ENCODE assay signal across 28 cellular contexts in the genomic region with DNA sequence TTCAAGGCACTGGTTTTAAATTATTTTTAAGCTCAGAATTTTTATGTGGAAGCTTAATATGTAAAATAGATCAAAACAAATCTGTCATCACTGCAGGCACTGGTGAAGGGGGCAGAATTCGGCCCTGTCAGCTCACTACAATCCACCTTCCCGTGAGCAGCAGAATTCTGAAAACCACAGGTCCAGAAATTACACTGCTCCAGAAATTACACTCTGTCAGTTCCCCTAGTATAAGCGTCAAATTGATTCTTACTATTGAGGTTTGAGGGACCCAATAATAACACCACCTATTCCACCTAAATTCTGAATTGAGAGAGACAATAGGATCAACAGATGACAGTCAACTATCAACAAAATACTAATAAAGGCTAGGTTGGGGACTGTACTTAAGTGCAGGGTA.
"Had no signal": no experiment of that assay in that cellular context is flagged by ENCODE, and none has a peak within 500 bp of the region (broad histone marks: within the 10 kb centered on the region; RNA-seq: fewer than 3 reads in every experiment).

No MANE protein-coding gene starts in this region.

- H3K27me3 ChIP-seq: brain microvascular endothelial cell, SJCRH30 had no signal

- H3K9me3 Mint-ChIP-seq: activated CD4-positive, alpha-beta memory T cell treated with anti-CD3 and anti-CD28 coated beads, Interleukin-2, amount 10 ng/mL, durations not matched to agents 7 days and 5 days; activated naive CD8-positive, alpha-beta T cell treated with anti-CD3 and anti-CD28 coated beads for 36 hours; activated T-cell treated with anti-CD3 and anti-CD28 coated beads, Interleukin-2, amount 50 U/mL, for 24 hours had no signal

- H3K4me3 ChIP-seq: SJCRH30, SK-N-MC had no signal

- H3K36me3 Mint-ChIP-seq: activated naive CD8-positive, alpha-beta T cell treated with anti-CD3 and anti-CD28 coated beads for 36 hours had no signal

- DNase-seq: activated CD4-positive, alpha-beta memory T cell treated with anti-CD3 and anti-CD28 coated beads, Interleukin-2, amount 10 ng/mL, durations not matched to agents 7 days and 5 days; activated CD4-positive, alpha-beta T cell treated with anti-CD3 and anti-CD28 coated beads for 1 hour; activated CD4-positive, alpha-beta T cell treated with anti-CD3 and anti-CD28 coated beads for 48 hours; activated CD4-positive, CD25-positive, alpha-beta regulatory T cell; activated CD8-positive, alpha-beta memory T cell treated with anti-CD3 and anti-CD28 coated beads for 24 hours; activated effector memory CD4-positive, alpha-beta T cell treated with Interleukin-2 at 50 U/mL for 16 hours; activated naive CD4-positive, alpha-beta T cell; activated naive CD4-positive, alpha-beta T cell treated with anti-CD3 and anti-CD28 coated beads, Interleukin-2, amount 50 U/mL, for 16 hours; activated naive CD8-positive, alpha-beta T cell treated with anti-CD3 and anti-CD28 coated beads for 36 hours; activated T-cell treated with anti-CD3 and anti-CD28 coated beads, Interleukin-2, amount 50 U/mL, for 24 hours; amniotic stem cell; aorta; brain microvascular endothelial cell; central memory CD4-positive, alpha-beta T cell; KG1; MM.1S; MV-4-11; NCI-H1092; NCI-H1436 treated with DMSO at 0.1 percent for 48 hours; NCI-H1694 treated with DMSO at 0.1 percent for 48 hours; NCI-H2029; NCI-H345; NCI-H524 treated with DMSO at 0.1 percent for 48 hours; PC-3; SJCRH30; T1000; WERI-Rb-1 had no signal

- H3K27ac Mint-ChIP-seq: activated CD4-positive, alpha-beta memory T cell treated with anti-CD3 and anti-CD28 coated beads, Interleukin-2, amount 10 ng/mL, durations not matched to agents 7 days and 5 days; activated naive CD8-positive, alpha-beta T cell treated with anti-CD3 and anti-CD28 coated beads for 36 hours; activated T-cell treated with anti-CD3 and anti-CD28 coated beads, Interleukin-2, amount 50 U/mL, for 24 hours had no signal

- ATAC-seq: PC-3 had no signal

- H3K27ac ChIP-seq: brain microvascular endothelial cell, SJCRH30, SK-N-MC, WERI-Rb-1 had no signal

- H3K4me3 Mint-ChIP-seq: activated CD4-positive, alpha-beta memory T cell treated with anti-CD3 and anti-CD28 coated beads, Interleukin-2, amount 10 ng/mL, durations not matched to agents 7 days and 5 days; activated naive CD8-positive, alpha-beta T cell treated with anti-CD3 and anti-CD28 coated beads for 36 hours; activated T-cell treated with anti-CD3 and anti-CD28 coated beads, Interleukin-2, amount 50 U/mL, for 24 hours had no signal

- H3K9me3 ChIP-seq: SJCRH30 had no signal

- H3K27me3 Mint-ChIP-seq: activated CD4-positive, alpha-beta memory T cell treated with anti-CD3 and anti-CD28 coated beads, Interleukin-2, amount 10 ng/mL, durations not matched to agents 7 days and 5 days; activated T-cell treated with anti-CD3 and anti-CD28 coated beads, Interleukin-2, amount 50 U/mL, for 24 hours had no signal

- H3K36me3 ChIP-seq: brain microvascular endothelial cell, SJCRH30, WERI-Rb-1 had no signal
